In the genomic region with DNA sequence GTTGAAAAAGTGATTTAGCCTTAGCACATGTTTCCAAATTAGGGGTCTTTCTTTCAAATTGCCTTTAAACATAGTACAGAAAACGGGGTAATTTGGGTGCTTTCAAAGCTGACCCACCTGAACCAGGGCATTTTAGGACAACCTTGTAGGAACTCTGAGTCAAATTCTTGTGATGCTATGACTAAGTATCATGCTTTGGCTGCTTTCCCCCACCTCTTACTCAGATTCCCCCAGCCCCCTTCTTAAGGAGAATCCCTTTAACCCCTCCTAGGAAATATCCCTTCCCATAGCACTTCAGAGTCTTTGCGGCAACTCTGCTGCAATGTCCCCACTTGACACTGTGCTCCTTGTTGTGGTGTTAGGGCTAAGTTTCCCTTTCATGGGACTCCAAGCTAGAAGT, we compare ENCODE assay signal across 23 cellular contexts. TPM values are rescaled to one million over a fixed set of nuclear protein-coding genes. Genes with fewer than 3 reads are reported as not detected.
DNase-seq lines count a peak whose midpoint lies in the region; ATAC-seq and TF ChIP-seq lines count a peak whose summit lies in the region.
"Had no signal": no experiment of that assay in that cellular context is flagged by ENCODE, and none has a peak within 500 bp of the region (broad histone marks: within the 10 kb centered on the region; RNA-seq: fewer than 3 reads in every experiment).

No MANE protein-coding gene starts in this region.

- H3F3A ChIP-seq in SK-N-SH (replicated peaks; ENCODE audit: insufficient read depth): peaks cover 15% of the 10 kb centered on the region

- TF ChIP-seq CTCF in SK-N-SH (IDR thresholded peaks at IDR 0.05) (no peak), fibroblast of pulmonary artery (IDR thresholded peaks at IDR 0.05; ENCODE audit: low read length, missing control alignments) (no peak), prostate gland (IDR thresholded peaks at IDR 0.05) (no peak)

- no peak overlapping the region for H3K9ac ChIP-seq in SK-N-SH

- H3K9me3 Mint-ChIP-seq in stimulated activated naive CD8-positive, alpha-beta T cell treated with anti-CD3 and anti-CD28 coated beads, Interleukin-15, amount 100 ng/mL, for 72 hours: peaks cover 6 to 10% of the 10 kb centered on the region in 2 donors
- H3K9me3 Mint-ChIP-seq: nephron had no signal

- H3K4me2 ChIP-seq in SK-N-SH: peak overlapping the region; percentile 55; the same call in 1 of the 2 replicates

- no peak overlapping the region for H3K27ac Mint-ChIP-seq in stimulated activated naive CD8-positive, alpha-beta T cell treated with anti-CD3 and anti-CD28 coated beads, Interleukin-15, amount 100 ng/mL, for 72 hours
- H3K27ac Mint-ChIP-seq: dendritic cell treated with granulocyte-macrophage colony-stimulating factor and Interleukin-4, amounts not matched to agents 40 ng/mL and 50 ng/mL, for 4 days; nephron; progenitor cell of endocrine pancreas had no signal

- DNase-seq in stimulated activated naive CD8-positive, alpha-beta T cell treated with anti-CD3 and anti-CD28 coated beads, Interleukin-15, Interleukin-2, amounts not matched to agents 100 U/mL and 50 U/mL, for 24 hours: no peak
- DNase-seq in stimulated activated naive CD8-positive, alpha-beta T cell treated with anti-CD3 and anti-CD28 coated beads, Interleukin-15, amount 100 ng/mL, for 72 hours: no peak
- no peak for DNase-seq in SK-N-SH
- peak; percentile 39 for DNase-seq in fibroblast of pulmonary artery (ENCODE audit: low read depth)
- DNase-seq in prostate gland (ENCODE audit: low spot score): no peak
- DNase-seq in LoVo (ENCODE audit: low spot score): no peak
- DNase-seq in G401 (ENCODE audit: low spot score): no peak
- DNase-seq: activated CD4-positive, CD25-positive, alpha-beta regulatory T cell; COR-L47; glutamatergic neuron; mesendoderm; NCI-H1092 treated with DMSO at 0.1 percent for 48 hours; NCI-H526; SJCRH30; stimulated activated CD4-positive, alpha-beta T cell treated with anti-CD3 and anti-CD28 coated beads, Interleukin-12 subunit alpha, Interleukin-12 subunit beta, amount 100 ng/mL, for 4 hours; stomach; upper lobe of right lung had no signal

- peak; percentile 45 for ATAC-seq in stimulated activated naive CD8-positive, alpha-beta T cell treated with anti-CD3 and anti-CD28 coated beads, Interleukin-15, Interleukin-2, amounts not matched to agents 100 U/mL and 50 U/mL, for 24 hours
- no peak for ATAC-seq in stimulated activated naive CD8-positive, alpha-beta T cell treated with anti-CD3 and anti-CD28 coated beads, Interleukin-15, amount 100 ng/mL, for 72 hours
- no peak for ATAC-seq in GM18858 (IDR thresholded peaks at IDR 0.05; ENCODE audit: unreplicated experiment)
- ATAC-seq: K562, upper lobe of right lung had no signal

- 76% methylated on average over 2 of the region's 2 CpGs for WGBS in SK-N-SH (ENCODE audit: low lambda C conversion rate)
- WGBS in prostate gland: 89% methylated on average over 2 of the region's 2 CpGs

- H2AFZ ChIP-seq in SK-N-SH (ENCODE audit: low read depth): no peak overlapping the region

- H3K4me3 ChIP-seq in SK-N-SH (ENCODE audit: low read depth in 2 of 2, low read length in 1 of 2) (no peak overlapping the region), fibroblast of pulmonary artery (replicated peaks; ENCODE audit: low read depth, low read length) (no peak overlapping the region), prostate gland (no peak overlapping the region)
- H3K4me3 ChIP-seq: ascending aorta, K562, SJCRH30, stomach, upper lobe of right lung had no signal

- H4K20me1 ChIP-seq in SK-N-SH (ENCODE audit: insufficient read depth): no peaks in the 10 kb centered on the region

- H3K36me3 ChIP-seq in SK-N-SH (replicated peaks in 1 of 2; ENCODE audit: control insufficient read depth in 1 of 2, insufficient read depth in 2 of 2, low read length in 1 of 2) (no peaks in the 10 kb centered on the region), prostate gland (no peaks in the 10 kb centered on the region)
- H3K36me3 ChIP-seq: ascending aorta, SJCRH30, stomach, upper lobe of right lung had no signal

- H3K4me1 ChIP-seq in SK-N-SH (ENCODE audit: control insufficient read depth in 1 of 2, insufficient read depth in 2 of 2, low read depth in 1 of 2, low read length in 1 of 2) (peaks cover 4 to 42% of the 10 kb centered on the region in 2 experiments), prostate gland (replicated peaks) (no peaks in the 10 kb centered on the region)
- H3K4me1 ChIP-seq: upper lobe of right lung had no signal

- no peaks in the 10 kb centered on the region for H3K9me2 ChIP-seq in SK-N-SH

- no peak for TF ChIP-seq EP300 in SK-N-SH (IDR thresholded peaks at IDR 0.05; ENCODE audit: borderline replicate concordance in 1 of 2, low read depth in 1 of 2, low read length in 1 of 2)

- H3K4me3 Mint-ChIP-seq in stimulated activated naive CD8-positive, alpha-beta T cell treated with anti-CD3 and anti-CD28 coated beads, Interleukin-15, amount 100 ng/mL, for 72 hours: no peak overlapping the region
- H3K4me3 Mint-ChIP-seq: dendritic cell treated with granulocyte-macrophage colony-stimulating factor and Interleukin-4, amounts not matched to agents 40 ng/mL and 50 ng/mL, for 4 days; nephron had no signal

- no peaks in the 10 kb centered on the region for H3K27me3 ChIP-seq in SK-N-SH (ENCODE audit: insufficient read depth)
- H3K27me3 ChIP-seq in prostate gland (replicated peaks; ENCODE audit: insufficient read depth): no peaks in the 10 kb centered on the region
- H3K27me3 ChIP-seq: ascending aorta, SJCRH30, stomach, upper lobe of right lung had no signal

- H3K27ac ChIP-seq in SK-N-SH (ENCODE audit: low read depth in 2 of 2, low read length in 1 of 2): peak overlapping the region in 1 of 2 experiments; percentile 73; a peak in 2 of 4 replicates
- H3K27ac ChIP-seq in prostate gland: no peak overlapping the region
- H3K27ac ChIP-seq: ascending aorta, stomach, upper lobe of right lung had no signal

- intact Hi-C loops in prostate gland (cut with DNase I): no loop called here

- peaks cover 8% of the 10 kb centered on the region for H3K4me1 Mint-ChIP-seq in stimulated activated naive CD8-positive, alpha-beta T cell treated with anti-CD3 and anti-CD28 coated beads, Interleukin-15, amount 100 ng/mL, for 72 hours

- POLR2A ChIA-PET in SK-N-SH (lab: Yijun Ruan, JAX): no interaction called here

- TF ChIP-seq RAD21 in SK-N-SH (IDR thresholded peaks at IDR 0.05; ENCODE audit: low read length): no peak

- in situ Hi-C loops in G401 (cut with HindIII; ENCODE audit: low sequenced_read_pairs): no loop called here

- no peaks in the 10 kb centered on the region for H3K27me3 Mint-ChIP-seq in stimulated activated naive CD8-positive, alpha-beta T cell treated with anti-CD3 and anti-CD28 coated beads, Interleukin-15, amount 100 ng/mL, for 72 hours
- H3K27me3 Mint-ChIP-seq: progenitor cell of endocrine pancreas had no signal

- H3K79me2 ChIP-seq in SK-N-SH (ENCODE audit: insufficient read depth): no peaks in the 10 kb centered on the region

- no peaks in the 10 kb centered on the region for H3K9me3 ChIP-seq in SK-N-SH
- no peaks in the 10 kb centered on the region for H3K9me3 ChIP-seq in prostate gland
- H3K9me3 ChIP-seq: ascending aorta, SJCRH30, stomach, upper lobe of right lung had no signal

- CTCF ChIA-PET in SK-N-SH (lab: Yijun Ruan, JAX): interaction anchor here (0.9 to 1.6 kb wide), 3 partner anchors 9 to 13 kb away, joined by 3 to 5 read pairs (median 3); no protein-coding TSS in a partner anchor

- no peak for TF ChIP-seq POLR2A in prostate gland (IDR thresholded peaks at IDR 0.05)

TF ChIP-seq in SK-N-SH, 30 proteins besides CTCF, POLR2A, EP300 and RAD21:
- TF ChIP-seq RFX5 (IDR thresholded peaks at IDR 0.05; ENCODE audit: low read length) (no peak), GABPA (IDR thresholded peaks at IDR 0.05; ENCODE audit: low read depth) (no peak), RCOR1 (IDR thresholded peaks at IDR 0.05; ENCODE audit: low read length) (no peak), MXI1 (IDR thresholded peaks at IDR 0.05; ENCODE audit: low read depth, low read length) (no peak), TAF1 (IDR thresholded peaks at IDR 0.05; ENCODE audit: borderline replicate concordance, low read depth, low read length) (no peak), FOSL2 (IDR thresholded peaks at IDR 0.05; ENCODE audit: borderline replicate concordance, low read depth) (peak; percentile 58), RXRA (IDR thresholded peaks at IDR 0.05; ENCODE audit: borderline replicate concordance, low read depth) (0 out of 2 replicates have a peak, but pooled peaks have one; percentile 42), NRF1 (IDR thresholded peaks at IDR 0.05; ENCODE audit: low read depth, low read length) (no peak), SIN3A (IDR thresholded peaks at IDR 0.05; ENCODE audit: borderline replicate concordance, low read depth, low read length) (no peak), JUND (IDR thresholded peaks at IDR 0.05) (0 out of 2 replicates have a peak, but pooled peaks have one; percentile 19)
- TF ChIP-seq, protein P1, sequence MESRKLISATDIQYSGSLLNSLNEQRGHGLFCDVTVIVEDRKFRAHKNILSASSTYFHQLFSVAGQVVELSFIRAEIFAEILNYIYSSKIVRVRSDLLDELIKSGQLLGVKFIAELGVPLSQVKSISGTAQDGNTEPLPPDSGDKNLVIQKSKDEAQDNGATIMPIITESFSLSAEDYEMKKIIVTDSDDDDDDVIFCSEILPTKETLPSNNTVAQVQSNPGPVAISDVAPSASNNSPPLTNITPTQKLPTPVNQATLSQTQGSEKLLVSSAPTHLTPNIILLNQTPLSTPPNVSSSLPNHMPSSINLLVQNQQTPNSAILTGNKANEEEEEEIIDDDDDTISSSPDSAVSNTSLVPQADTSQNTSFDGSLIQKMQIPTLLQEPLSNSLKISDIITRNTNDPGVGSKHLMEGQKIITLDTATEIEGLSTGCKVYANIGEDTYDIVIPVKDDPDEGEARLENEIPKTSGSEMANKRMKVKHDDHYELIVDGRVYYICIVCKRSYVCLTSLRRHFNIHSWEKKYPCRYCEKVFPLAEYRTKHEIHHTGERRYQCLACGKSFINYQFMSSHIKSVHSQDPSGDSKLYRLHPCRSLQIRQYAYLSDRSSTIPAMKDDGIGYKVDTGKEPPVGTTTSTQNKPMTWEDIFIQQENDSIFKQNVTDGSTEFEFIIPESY (IDR thresholded peaks at IDR 0.05; ENCODE audit: borderline replicate concordance, low read depth): no peak
TF ChIP-seq in SK-N-SH: peak in this region for 3.

RNA-seq across cellular contexts. Expression of a gene that starts 18.6 kb away (rescaled TPM):
- 7.5 and 12.8 TPM in 2 replicates for polyA plus RNA-seq in SK-N-SH (2012; rRNA removed)
- 4.9 and 5.2 TPM in 2 replicates for polyA plus RNA-seq in SK-N-SH (2012; cell fraction: cytosol; rRNA removed)
- polyA plus RNA-seq in SK-N-SH (2012; cell fraction: nucleus; rRNA removed): 12.9 and 16.8 TPM in 2 replicates
- 10 to 100 TPM; 10.2 to 23.9 TPM for total RNA-seq in prostate gland
- 1.2 and 1.7 TPM in 2 replicates for total RNA-seq in G401 (2014; rRNA removed; shearing (Covaris generic))
